ENCODE assay signal across 8 cellular contexts in the genomic region with DNA sequence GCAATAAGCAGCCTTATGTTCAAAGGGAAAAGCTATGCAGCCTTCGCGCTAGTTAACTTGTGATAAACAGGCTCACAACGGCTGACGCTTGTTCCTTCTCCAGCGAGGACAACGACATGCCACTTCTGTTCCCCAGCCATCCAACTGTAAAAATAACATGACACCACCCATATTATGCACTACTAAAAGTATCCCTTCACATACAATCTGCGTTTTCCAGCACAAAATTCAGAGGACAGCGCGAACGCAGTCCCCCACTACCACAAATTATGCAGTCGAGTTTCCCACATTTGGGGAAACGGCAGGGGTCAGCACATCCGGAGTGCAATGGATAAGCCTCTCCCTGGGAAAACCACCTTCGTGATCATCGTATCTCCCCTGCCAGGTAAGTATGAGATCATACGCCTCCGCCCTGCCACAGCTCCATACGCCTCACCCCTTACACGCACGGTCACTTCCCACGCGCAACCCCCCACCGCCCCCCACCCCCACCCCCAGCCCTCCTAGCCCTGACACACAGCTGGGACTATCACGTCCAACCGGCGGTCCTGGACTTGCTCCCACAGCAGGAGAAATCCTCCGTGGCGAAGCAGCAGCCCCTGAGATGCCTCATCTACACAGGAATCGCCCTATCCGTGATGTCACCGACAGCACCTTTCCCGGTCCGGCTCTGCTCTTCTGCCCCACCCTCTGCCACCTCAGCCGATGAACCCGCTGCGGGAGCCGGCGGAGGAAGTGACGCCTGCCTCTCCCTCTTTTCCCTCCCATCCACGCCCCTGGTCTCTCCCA.
A peak's percentile ranks its signal among the peaks of the same experiment; 100 is the strongest.
DNase-seq lines count a peak whose midpoint lies in the region; ATAC-seq and TF ChIP-seq lines count a peak whose summit lies in the region.

No MANE protein-coding gene starts in this region.

- intact Hi-C loops in right lobe of liver (cut with DNase I), result no loop called here

- H3K4me1 ChIP-seq in HUES48 (ENCODE audit: control insufficient read depth, insufficient read depth, low read length), result peaks cover 9% of the 10 kb centered on the region; the same call in 1 of the 2 replicates
- no peaks in the 10 kb centered on the region for H3K4me1 ChIP-seq in iPS-15b (ENCODE audit: control insufficient read depth, insufficient read depth, low read length)
- peaks cover 0 to 2% (median 0%) of the 10 kb centered on the region in 4 donors for H3K4me1 ChIP-seq in right lobe of liver

- TF ChIP-seq POLR2A in right lobe of liver (IDR thresholded peaks at IDR 0.05), result no peak

- H3K27me3 ChIP-seq in HUES48 (ENCODE audit: control insufficient read depth, insufficient read depth, low read length), result peaks cover 29% of the 10 kb centered on the region
- peaks cover 14% of the 10 kb centered on the region for H3K27me3 ChIP-seq in iPS-15b (ENCODE audit: control insufficient read depth, insufficient read depth, low read length)
- peaks cover 0 to 8% of the 10 kb centered on the region in 2 donors for H3K27me3 ChIP-seq in right lobe of liver

- no peak for ATAC-seq in right lobe of liver

- no peaks in the 10 kb centered on the region for H3K9me3 ChIP-seq in HUES48 (ENCODE audit: control insufficient read depth, insufficient read depth, low read length)
- H3K9me3 ChIP-seq in iPS-15b (ENCODE audit: control insufficient read depth, insufficient read depth, low read length), result no peaks in the 10 kb centered on the region
- H3K9me3 ChIP-seq in right lobe of liver, result no peaks in the 10 kb centered on the region

- H3K36me3 ChIP-seq in HUES48 (ENCODE audit: control insufficient read depth, insufficient read depth, low read length) (no peaks in the 10 kb centered on the region), iPS-15b (ENCODE audit: control insufficient read depth, insufficient read depth, low read length) (no peaks in the 10 kb centered on the region), right lobe of liver (no peaks in the 10 kb centered on the region)

- H3K9ac ChIP-seq in HUES48 (ENCODE audit: low read depth, low read length), result no peak overlapping the region
- no peak overlapping the region for H3K9ac ChIP-seq in iPS-15b (ENCODE audit: low read depth, low read length)

- no peak overlapping the region for H3K27ac ChIP-seq in HUES48 (ENCODE audit: low read depth, low read length)
- no peak overlapping the region for H3K27ac ChIP-seq in right lobe of liver

- peak overlapping the region; percentile 57 for H3K4me3 ChIP-seq in HUES48 (ENCODE audit: low read depth, low read length)
- H3K4me3 ChIP-seq in iPS-15b (ENCODE audit: low read depth, low read length), result peak overlapping the region; percentile 76
- no peak overlapping the region for H3K4me3 ChIP-seq in right lobe of liver

- DNase-seq in activated T-helper 1 cell treated with Interleukin-2 at 50 U/mL for 16 hours (ENCODE audit: low read depth), result peak; percentile 4
- DNase-seq in stimulated activated CD4-positive, alpha-beta T cell treated with anti-CD3 and anti-CD28 coated beads, Interleukin-4, amount 100 ng/mL, for 4 hours, result peak; percentile 48 to 64
- no peak for DNase-seq in hippocampal formation (lab: John Stamatoyannopoulos, UW)
- no peak for DNase-seq in right lobe of liver
- no peak for DNase-seq in GM19240 (ENCODE audit: insufficient read length, low spot score)
- DNase-seq in Ammon's horn (ENCODE audit: low spot score), result no peak

- 10% methylated on average over 25 of the region's 40 CpGs for WGBS in right lobe of liver (ENCODE audit: insufficient coverage, low coverage, low lambda C conversion rate, missing lambda C conversion rate)

- no peak for TF ChIP-seq CTCF in right lobe of liver (IDR thresholded peaks at IDR 0.05)

Comparison
In these comparisons a context has a peak if more than half of its experiments do, and no peak if none do; other contexts are left out.
1. H3K4me3 ChIP-seq: peak in HUES48 (single experiment) and iPS-15b (single experiment); none in right lobe of liver (0 of 3).
2. DNase-seq: peak in activated T-helper 1 cell treated with Interleukin-2 at 50 U/mL for 16 hours (single experiment) and stimulated activated CD4-positive, alpha-beta T cell treated with anti-CD3 and anti-CD28 coated beads, Interleukin-4, amount 100 ng/mL, for 4 hours (2 of 2); none in hippocampal formation (0 of 2), right lobe of liver (0 of 3), GM19240 (single experiment) and Ammon's horn (single experiment).